In the genomic region with DNA sequence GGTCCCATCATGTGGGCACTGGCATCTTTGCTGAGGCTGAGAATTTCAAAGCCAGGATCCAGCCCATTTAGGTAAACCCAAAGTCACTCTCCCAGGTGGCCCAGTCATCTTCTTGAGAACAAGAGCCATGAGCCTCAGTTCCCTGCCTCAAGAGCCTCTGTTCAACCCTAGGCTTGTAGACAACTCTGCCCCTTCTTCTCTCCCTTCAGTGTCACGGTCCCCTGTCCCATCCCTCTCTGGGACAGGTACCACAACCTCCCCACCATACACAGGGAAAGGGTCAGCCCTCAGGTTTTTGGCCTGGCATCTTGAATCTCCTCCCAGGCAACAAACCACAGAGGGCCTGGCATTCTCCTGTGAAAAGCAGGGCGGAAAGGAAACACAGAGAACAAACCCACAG, we compare ENCODE assay signal across 15 cellular contexts. TPM values are rescaled to one million over a fixed set of nuclear protein-coding genes. Genes with fewer than 3 reads are reported as not detected.
A peak's percentile ranks its signal among the peaks of the same experiment; 100 is the strongest.
DNase-seq lines count a peak whose midpoint lies in the region; ATAC-seq, FAIRE-seq and TF ChIP-seq lines count a peak whose summit lies in the region.
"Not testable (repeated sequence)": the region's sequence is repeated elsewhere in the genome, so short reads cannot be mapped to it uniquely, and the experiment has no call there.
"Had no signal": no experiment of that assay in that cellular context is flagged by ENCODE, and none has a peak within 500 bp of the region (broad histone marks: within the 10 kb centered on the region; RNA-seq: fewer than 3 reads in every experiment).

No MANE protein-coding gene starts in this region.

- H3K27me3 ChIP-seq in bronchial epithelial cell (ENCODE audit: control insufficient read depth, insufficient read depth, low read length): not testable (repeated sequence)

- not testable (repeated sequence) for H3K4me3 ChIP-seq in bronchial epithelial cell (ENCODE audit: low read depth, low read length)

- not testable (repeated sequence) for H3K27me3 Mint-ChIP-seq in T-helper 17 cell; central memory CD8-positive, alpha-beta T cell; effector memory CD8-positive, alpha-beta T cell

- not testable (repeated sequence) for DNase-seq in T-helper 17 cell; bronchial epithelial cell (ENCODE audit: low read depth); central memory CD8-positive, alpha-beta T cell (ENCODE audit: low spot score in 2 of 2); effector memory CD8-positive, alpha-beta T cell

- TF ChIP-seq CTCF in bronchial epithelial cell (IDR thresholded peaks at IDR 0.05; ENCODE audit: insufficient read depth, low read length, severe bottlenecking): not testable (repeated sequence)

- H3K9me3 ChIP-seq in T-helper 17 cell (ENCODE audit: control insufficient read depth, low read length, poor library complexity, severe bottlenecking): not testable (repeated sequence)

- H3K27ac Mint-ChIP-seq in T-helper 17 cell; central memory CD8-positive, alpha-beta T cell (ENCODE audit: low read depth); effector memory CD8-positive, alpha-beta T cell: not testable (repeated sequence)

- ATAC-seq in T-helper 17 cell: peak; percentile 20
- peak; percentile 51 for ATAC-seq in central memory CD8-positive, alpha-beta T cell (replicated peaks; ENCODE audit: extremely low read depth, poor library complexity, severe bottlenecking)
- peak; percentile 54 for ATAC-seq in effector memory CD8-positive, alpha-beta T cell (replicated peaks)

- not testable (repeated sequence) for H3K4me1 Mint-ChIP-seq in T-helper 17 cell; central memory CD8-positive, alpha-beta T cell; effector memory CD8-positive, alpha-beta T cell (ENCODE audit: low read depth in 2 of 2)

- not testable (repeated sequence) for H3K9me3 Mint-ChIP-seq in central memory CD8-positive, alpha-beta T cell; effector memory CD8-positive, alpha-beta T cell

- not testable (repeated sequence) for H3K4me3 Mint-ChIP-seq in T-helper 17 cell; central memory CD8-positive, alpha-beta T cell; effector memory CD8-positive, alpha-beta T cell

- H3K36me3 Mint-ChIP-seq in T-helper 17 cell (ENCODE audit: low read depth); central memory CD8-positive, alpha-beta T cell (ENCODE audit: insufficient read depth); effector memory CD8-positive, alpha-beta T cell (ENCODE audit: insufficient read depth): not testable (repeated sequence)

- FAIRE-seq in bronchial epithelial cell (lab: Jason Lieb, UNC): peak; percentile 99

- not testable (repeated sequence) for H3K36me3 ChIP-seq in bronchial epithelial cell (ENCODE audit: control insufficient read depth, insufficient read depth, low read length)

RNA-seq across cellular contexts. Expression of a gene that starts 18.1 kb away (rescaled TPM):
- total RNA-seq in T-helper 17 cell: not detected
- total RNA-seq in bronchial epithelial cell: 0.79 and 6.8 TPM in 2 replicates
- total RNA-seq: A172; A673; B cell; Caco-2; Calu3; CD4-positive, alpha-beta memory T cell; CD4-positive, alpha-beta T cell; CD4-positive, CD25-positive, alpha-beta regulatory T cell; CD8-positive, alpha-beta memory T cell; CD8-positive, alpha-beta T cell; Daoy had no signal

RNA-seq across cellular contexts. Expression of a gene that starts 30.4 kb away (rescaled TPM):
- total RNA-seq in T-helper 17 cell (1 to 10 TPM in 1 of 2 donors, under 1 TPM in 1; 0.90 to 4.3 TPM), bronchial epithelial cell (2.9 and 9.7 TPM in 2 replicates)

RNA-seq across cellular contexts. Expression of a gene that starts 41.9 kb away (rescaled TPM):
- total RNA-seq in T-helper 17 cell: not detected
- not detected in 2 replicates for total RNA-seq in bronchial epithelial cell
- total RNA-seq: A172; B cell; Caco-2; Calu3; CD4-positive, alpha-beta memory T cell; CD4-positive, alpha-beta T cell; CD4-positive, CD25-positive, alpha-beta regulatory T cell; CD8-positive, alpha-beta memory T cell; CD8-positive, alpha-beta T cell; Daoy had no signal
